In genomic region chr10:1054684-1055083, GRCh38 we compare ENCODE assay signal across 9 cellular contexts. TPM values are rescaled to one million over a fixed set of nuclear protein-coding genes. Genes with fewer than 3 reads are reported as not detected.
DNase-seq lines count a peak whose midpoint lies in the region; ATAC-seq and TF ChIP-seq lines count a peak whose summit lies in the region.
"Had no signal": no experiment of that assay in that cellular context is flagged by ENCODE, and none has a peak within 500 bp of the region (broad histone marks: within the 10 kb centered on the region; RNA-seq: fewer than 3 reads in every experiment).

No MANE protein-coding gene starts in this region.

- ATAC-seq in DND-41 (ENCODE audit: insufficient read depth, low read depth) (no peak), GM21515 (IDR thresholded peaks at IDR 0.05; ENCODE audit: unreplicated experiment) (no peak)

- H3K4me3 ChIP-seq in DND-41 (ENCODE audit: low read depth in 1 of 2, low read length in 2 of 2) = peak overlapping the region in 1 of 2 experiments; percentile 100; a peak in 2 of 4 replicates
- peak overlapping the region; percentile 98 for H3K4me3 ChIP-seq in Loucy (ENCODE audit: low read length, poor library complexity, severe bottlenecking)
- peak overlapping the region in 1 of 2 donors; percentile 76 for H3K4me3 ChIP-seq in ascending aorta
- H3K4me3 ChIP-seq: lung had no signal

- H3K4me2 ChIP-seq in DND-41 (ENCODE audit: insufficient read depth, low read length) = peak overlapping the region; percentile 90
- H3K4me2 ChIP-seq in Loucy (ENCODE audit: low read depth, low read length, poor library complexity, severe bottlenecking) = peak overlapping the region; percentile 84

- no peaks in the 10 kb centered on the region for H3F3A ChIP-seq in Loucy (ENCODE audit: low read depth)

- H3K27me3 ChIP-seq in DND-41 (ENCODE audit: insufficient read depth, low read length, poor library complexity) = no peaks in the 10 kb centered on the region
- no peaks in the 10 kb centered on the region for H3K27me3 ChIP-seq in Loucy (ENCODE audit: insufficient read depth, low read length, poor library complexity, severe bottlenecking)
- H3K27me3 ChIP-seq in ascending aorta = no peaks in the 10 kb centered on the region

- H3K4me3 Mint-ChIP-seq in dendritic cell treated with granulocyte-macrophage colony-stimulating factor and Interleukin-4, amounts not matched to agents 40 ng/mL and 50 ng/mL, for 4 days = peak overlapping the region; percentile 100
- peak overlapping the region; percentile 96 for H3K4me3 Mint-ChIP-seq in neural crest cell

- peaks cover 60% of the 10 kb centered on the region for H3K36me3 ChIP-seq in DND-41 (ENCODE audit: insufficient read depth, low read length)
- H3K36me3 ChIP-seq in Loucy (ENCODE audit: insufficient read depth, low read length) = no peaks in the 10 kb centered on the region
- H3K36me3 ChIP-seq in ascending aorta = peaks cover 3 to 10% of the 10 kb centered on the region in 2 donors

- H3K9me2 ChIP-seq in Loucy (replicated peaks; ENCODE audit: low read depth, low read length) = no peaks in the 10 kb centered on the region

- H3K9ac ChIP-seq in DND-41 (ENCODE audit: low read depth, low read length) (peak overlapping the region; percentile 99), Loucy (ENCODE audit: low read depth, low read length, poor library complexity, severe bottlenecking) (peak overlapping the region; percentile 83)

- no peak for DNase-seq in DND-41
- DNase-seq in neural crest cell (ENCODE audit: low read depth, low spot score) = no peak
- DNase-seq in ascending aorta (ENCODE audit: low spot score in 2 of 2) = no peak
- DNase-seq in activated gamma-delta T cell treated with Interleukin-2 at 50 U/mL for 16 hours = no peak
- DNase-seq in SW480 (ENCODE audit: low spot score) = no peak

- H3K27ac ChIP-seq in DND-41 (ENCODE audit: low read length) = no peak overlapping the region
- peak overlapping the region in 1 of 2 donors; percentile 100 for H3K27ac ChIP-seq in ascending aorta

- TF ChIP-seq CTCF in DND-41 (IDR thresholded peaks at IDR 0.05; ENCODE audit: borderline replicate concordance, extremely low read depth, low read length, poor library complexity, severe bottlenecking) (no peak), Loucy (conservative IDR thresholded peaks at IDR 0.05; ENCODE audit: low read length) (no peak), neural crest cell (conservative IDR thresholded peaks at IDR 0.05) (no peak), ascending aorta (IDR thresholded peaks at IDR 0.05) (no peak)

- H3K79me2 ChIP-seq in DND-41 (ENCODE audit: insufficient read depth, low read length) = peaks cover 99% of the 10 kb centered on the region
- peaks cover 99% of the 10 kb centered on the region for H3K79me2 ChIP-seq in Loucy (ENCODE audit: insufficient read depth, low read length)

- H3K9me3 Mint-ChIP-seq in dendritic cell treated with granulocyte-macrophage colony-stimulating factor and Interleukin-4, amounts not matched to agents 40 ng/mL and 50 ng/mL, for 4 days = no peaks in the 10 kb centered on the region
- H3K9me3 Mint-ChIP-seq in neural crest cell = no peaks in the 10 kb centered on the region

- H2AFZ ChIP-seq in DND-41 (ENCODE audit: low read depth, low read length) = no peak overlapping the region
- H2AFZ ChIP-seq in Loucy (ENCODE audit: low read length) = no peak overlapping the region

- intact Hi-C loops in dendritic cell treated with granulocyte-macrophage colony-stimulating factor and Interleukin-4, amounts not matched to agents 40 ng/mL and 50 ng/mL, for 4 days (cut with micrococcal nuclease) = no loop called here
- intact Hi-C loops in ascending aorta (cut with DNase I) = loop anchor here (5.0 kb wide), 1 partner anchor 542 kb away; no protein-coding TSS in a partner anchor

- H3K27ac Mint-ChIP-seq in dendritic cell treated with granulocyte-macrophage colony-stimulating factor and Interleukin-4, amounts not matched to agents 40 ng/mL and 50 ng/mL, for 4 days = peak overlapping the region; percentile 99
- H3K27ac Mint-ChIP-seq in neural crest cell (ENCODE audit: unreplicated experiment) = no peak overlapping the region

- H3K36me3 Mint-ChIP-seq in dendritic cell treated with granulocyte-macrophage colony-stimulating factor and Interleukin-4, amounts not matched to agents 40 ng/mL and 50 ng/mL, for 4 days (ENCODE audit: low read depth) = peaks cover 84% of the 10 kb centered on the region
- H3K36me3 Mint-ChIP-seq in neural crest cell (ENCODE audit: low read depth) = peaks cover 6% of the 10 kb centered on the region

- peaks cover 54% of the 10 kb centered on the region for H3K4me1 Mint-ChIP-seq in dendritic cell treated with granulocyte-macrophage colony-stimulating factor and Interleukin-4, amounts not matched to agents 40 ng/mL and 50 ng/mL, for 4 days (ENCODE audit: low read depth)
- H3K4me1 Mint-ChIP-seq in neural crest cell = peaks cover 68% of the 10 kb centered on the region

- H3K4me1 ChIP-seq in DND-41 (ENCODE audit: insufficient read depth, low read length) = peaks cover 81% of the 10 kb centered on the region
- H3K4me1 ChIP-seq in Loucy (ENCODE audit: insufficient read depth, low read length, poor library complexity, severe bottlenecking) = peaks cover 68% of the 10 kb centered on the region
- H3K4me1 ChIP-seq in ascending aorta = peaks cover 6 to 21% of the 10 kb centered on the region in 2 donors

- H3K9me3 ChIP-seq in DND-41 (ENCODE audit: insufficient read depth, low read length, severe bottlenecking) = no peaks in the 10 kb centered on the region
- H3K9me3 ChIP-seq in Loucy (ENCODE audit: insufficient read depth, low read depth, low read length) = no peaks in the 10 kb centered on the region
- H3K9me3 ChIP-seq in ascending aorta = no peaks in the 10 kb centered on the region

- no peaks in the 10 kb centered on the region for H3K27me3 Mint-ChIP-seq in dendritic cell treated with granulocyte-macrophage colony-stimulating factor and Interleukin-4, amounts not matched to agents 40 ng/mL and 50 ng/mL, for 4 days
- H3K27me3 Mint-ChIP-seq in neural crest cell (ENCODE audit: low read depth) = no peaks in the 10 kb centered on the region

- H4K20me1 ChIP-seq in DND-41 (ENCODE audit: insufficient read depth, low read length) (peaks cover 33% of the 10 kb centered on the region; the same call in 1 of the 2 replicates), Loucy (ENCODE audit: insufficient read depth, low read length, poor library complexity, severe bottlenecking) (peaks cover 59% of the 10 kb centered on the region)

RNA-seq across cellular contexts. Expression of gene WDR37, which starts 1.5 kb away (rescaled TPM):
- total RNA-seq in neural crest cell (19.3 and 19.5 TPM in 2 replicates), ascending aorta (4.4 TPM)

RNA-seq across cellular contexts. Expression of gene IDI1, which starts 5.8 kb away (rescaled TPM):
- 110 and 114 TPM in 2 replicates for total RNA-seq in neural crest cell
- 3.8 TPM for total RNA-seq in ascending aorta

RNA-seq across cellular contexts. Expression of gene IDI2, which starts 29.0 kb away (rescaled TPM):
- total RNA-seq in neural crest cell (not detected in 2 replicates), ascending aorta (not detected)

Comparison
In these comparisons a context has a peak if more than half of its experiments do, and no peak if none do; other contexts are left out.
1. RNA of gene IDI1, which starts 5.8 kb away (total RNA-seq): 110 to 114 TPM in neural crest cell; 3.8 TPM in ascending aorta (single experiment); every median in the first group is over 10 times any median in the second.